Comparison of ENCODE assay signal across 10 cellular contexts in genomic region chrX:150546711-150547153, GRCh38.
A peak's percentile ranks its signal among the peaks of the same experiment; 100 is the strongest.
DNase-seq lines count a peak whose midpoint lies in the region; TF ChIP-seq lines count a peak whose summit lies in the region.
"Had no signal": no experiment of that assay in that cellular context is flagged by ENCODE, and none has a peak within 500 bp of the region (broad histone marks: within the 10 kb centered on the region; RNA-seq: fewer than 3 reads in every experiment).

No MANE protein-coding gene starts in this region.

- H3K36me3 ChIP-seq in BLaER1 (no peaks in the 10 kb centered on the region), neutrophil (no peaks in the 10 kb centered on the region)

- H3K9me3 ChIP-seq in BLaER1 (no peaks in the 10 kb centered on the region), neutrophil (no peaks in the 10 kb centered on the region)

- peak overlapping the region; percentile 52; the same call in 1 of the 2 replicates for H3K9ac ChIP-seq in BLaER1

- peaks cover 77% of the 10 kb centered on the region for H3K4me1 ChIP-seq in BLaER1
- H3K4me1 ChIP-seq in neutrophil (ENCODE audit: control insufficient read depth in 1 of 2, insufficient read depth in 1 of 2, low read depth in 1 of 2, low read length in 1 of 2): peaks cover 10% of the 10 kb centered on the region in 2 experiments

- DNase-seq in T follicular helper cell (ENCODE audit: low read depth) (peak; percentile 28), coronary artery (ENCODE audit: low spot score) (no peak), HPDE6-E6E7 (ENCODE audit: extremely low spot score) (no peak), SIG-M5 treated with dmso at 0.1 percent for 504 hours (lab: John Stamatoyannopoulos, UW; ENCODE audit: unreplicated experiment) (no peak), NCI-H524 treated with DMSO at 0.1 percent for 48 hours (lab: John Stamatoyannopoulos, UW) (no peak), SHP77 (lab: John Stamatoyannopoulos, UW) (no peak)
- DNase-seq: endodermal cell, NCI-H1417 treated with DMSO at 0.1 percent for 48 hours had no signal

- peak overlapping the region; percentile 76 for H3K27ac ChIP-seq in BLaER1
- H3K27ac ChIP-seq in coronary artery: peak overlapping the region; percentile 72 to 91
- no peak overlapping the region for H3K27ac ChIP-seq in neutrophil

- no peaks in the 10 kb centered on the region for H4K20me1 ChIP-seq in BLaER1

- H3K4me3 ChIP-seq in BLaER1 (peak overlapping the region; percentile 60), coronary artery (peak overlapping the region; percentile 66), neutrophil (ENCODE audit: low read depth in 1 of 2, low read length in 1 of 2) (peak overlapping the region; percentile 62 to 63)

- peak overlapping the region; percentile 85 for H3K4me2 ChIP-seq in BLaER1

- TF ChIP-seq CTCF in coronary artery (IDR thresholded peaks at IDR 0.05): no peak
- TF ChIP-seq CTCF in neutrophil (IDR thresholded peaks at IDR 0.05): no peak

- H3K27me3 ChIP-seq in BLaER1: no peaks in the 10 kb centered on the region
- no peaks in the 10 kb centered on the region for H3K27me3 ChIP-seq in neutrophil
